Comparison of ENCODE assay signal across 24 cellular contexts in genomic region chr6:148990427-148990826, GRCh38.
DNase-seq lines count a peak whose midpoint lies in the region; ATAC-seq and TF ChIP-seq lines count a peak whose summit lies in the region.
"Had no signal": no experiment of that assay in that cellular context is flagged by ENCODE, and none has a peak within 500 bp of the region (broad histone marks: within the 10 kb centered on the region; RNA-seq: fewer than 3 reads in every experiment).

No MANE protein-coding gene starts in this region.

- H3K4ac ChIP-seq in H9 (ENCODE audit: low read depth, low read length) (no peak overlapping the region), mesenchymal stem cell (ENCODE audit: low read depth in 1 of 2, low read length in 2 of 2) (no peak overlapping the region)

- H2BK20ac ChIP-seq in H9 (ENCODE audit: low read depth, low read length, poor library complexity, severe bottlenecking): no peak overlapping the region

- no peak overlapping the region for H2AK5ac ChIP-seq in H9 (ENCODE audit: insufficient read length, low read length)
- H2AK5ac ChIP-seq in mesenchymal stem cell (ENCODE audit: low read length, severe bottlenecking): no peak overlapping the region

- H3K27ac Mint-ChIP-seq in H9: peak overlapping the region in 1 of 3 experiments; percentile 64; a peak in 2 of 7 replicates
- H3K27ac Mint-ChIP-seq: CD4-positive, alpha-beta memory T cell had no signal

- H3K4me3 ChIP-seq in WERI-Rb-1 (ENCODE audit: low read depth, low read length) (0 out of 2 replicates have a peak overlapping the region, but pooled peaks have one; percentile 5), mesenchymal stem cell (ENCODE audit: insufficient read depth in 1 of 2, low read depth in 1 of 2, low read length in 2 of 2) (no peak overlapping the region), parathyroid adenoma (ENCODE audit: low read depth, low read length) (peak overlapping the region; percentile 23)
- H3K4me3 ChIP-seq: BLaER1, GM12878, PC-9, SJCRH30 had no signal

- peaks cover 15 to 35% (median 27%) of the 10 kb centered on the region in 3 experiments for H3K36me3 Mint-ChIP-seq in H9 (ENCODE audit: insufficient read depth in 1 of 3, low read depth in 3 of 3)

- peaks cover 2% of the 10 kb centered on the region; the same call in 1 of the 2 replicates for H3K79me2 ChIP-seq in H9 (ENCODE audit: insufficient read depth, low read length)
- H3K79me2 ChIP-seq in parathyroid adenoma: no peaks in the 10 kb centered on the region

- no peak overlapping the region for H3K23ac ChIP-seq in H9 (ENCODE audit: insufficient read length, low read depth, low read length)
- H3K23ac ChIP-seq in mesenchymal stem cell (ENCODE audit: low read length in 2 of 2): no peak overlapping the region

- no peak overlapping the region for H3K4me3 Mint-ChIP-seq in H9
- H3K4me3 Mint-ChIP-seq: CD4-positive, alpha-beta memory T cell had no signal

- no peaks in the 10 kb centered on the region for H3K23me2 ChIP-seq in H9 (ENCODE audit: insufficient read length, low read depth, low read length, poor library complexity, severe bottlenecking)

- H3K9ac ChIP-seq in H9 (ENCODE audit: extremely low read depth, insufficient read length, low read length): no peak overlapping the region
- peak overlapping the region; percentile 39 for H3K9ac ChIP-seq in mesenchymal stem cell (ENCODE audit: low read length)
- no peak overlapping the region for H3K9ac ChIP-seq in parathyroid adenoma
- H3K9ac ChIP-seq: BLaER1 had no signal

- H2BK120ac ChIP-seq in H9 (ENCODE audit: low read depth, low read length, poor library complexity, severe bottlenecking): no peak overlapping the region
- H2BK120ac ChIP-seq in mesenchymal stem cell (ENCODE audit: low read depth, low read length): no peak overlapping the region

- H3T11ph ChIP-seq in H9 (ENCODE audit: low read length): no peak overlapping the region

- H4K8ac ChIP-seq in H9 (replicated peaks; ENCODE audit: insufficient read length, low read depth, low read length): no peak overlapping the region
- H4K8ac ChIP-seq in mesenchymal stem cell (ENCODE audit: low read length): no peak overlapping the region

- DNase-seq in H9 (no peak), WERI-Rb-1 (no peak), mesenchymal stem cell (no peak), NCI-H82 (lab: John Stamatoyannopoulos, UW) (no peak), DMS153 treated with DMSO at 0.1 percent for 48 hours (lab: John Stamatoyannopoulos, UW; ENCODE audit: unreplicated experiment) (no peak), T-helper 2 cell (no peak)
- DNase-seq: Calu3; CD4-positive, alpha-beta memory T cell; DMS53; EL; GOT3; KBM-7; NCI-H1105 treated with DMSO at 0.1 percent for 48 hours; NCI-H187; NCI-H2107; NCI-H2227 treated with DMSO at 0.1 percent for 48 hours; NCI-H510A treated with DMSO at 0.1 percent for 48 hours; PC-9; SJCRH30 had no signal

- H2BK15ac ChIP-seq in H9 (ENCODE audit: low read depth, low read length) (no peak overlapping the region), mesenchymal stem cell (ENCODE audit: low read depth, poor library complexity, severe bottlenecking) (no peak overlapping the region)

- no peaks in the 10 kb centered on the region for H4K20me1 ChIP-seq in H9 (ENCODE audit: control insufficient read depth, insufficient read depth, insufficient read length)
- H4K20me1 ChIP-seq: BLaER1 had no signal

- H2BK5ac ChIP-seq in H9 (ENCODE audit: insufficient read length, low read length) (peak overlapping the region; percentile 18), mesenchymal stem cell (ENCODE audit: low read depth, low read length, poor library complexity, severe bottlenecking) (no peak overlapping the region)

- TF ChIP-seq CTCF in H9 (conservative IDR thresholded peaks at IDR 0.05) (no peak), WERI-Rb-1 (IDR thresholded peaks at IDR 0.05; ENCODE audit: low read depth, low read length) (no peak), parathyroid adenoma (IDR thresholded peaks at IDR 0.05) (no peak)

- H3K14ac ChIP-seq in H9 (ENCODE audit: insufficient read depth, low read length) (no peak overlapping the region), mesenchymal stem cell (ENCODE audit: low read length in 2 of 2) (no peak overlapping the region)

- WGBS in H9 (ENCODE audit: extremely low coverage, insufficient read length, low lambda C conversion rate): no CpG with 5 or more reads among the region's 6 CpGs
- 42% methylated on average over 4 of the region's 6 CpGs for WGBS in mesenchymal stem cell

- H4K91ac ChIP-seq in H9 (ENCODE audit: insufficient read length, low read depth, low read length) (no peak overlapping the region), mesenchymal stem cell (ENCODE audit: low read length) (no peak overlapping the region)

- H3K9me3 ChIP-seq in H9 (ENCODE audit: control insufficient read depth, low read depth, low read length): no peaks in the 10 kb centered on the region
- no peaks in the 10 kb centered on the region for H3K9me3 ChIP-seq in WERI-Rb-1 (ENCODE audit: severe bottlenecking)
- H3K9me3 ChIP-seq in mesenchymal stem cell (ENCODE audit: control insufficient read depth, low read length): no peaks in the 10 kb centered on the region
- no peaks in the 10 kb centered on the region for H3K9me3 ChIP-seq in parathyroid adenoma (ENCODE audit: control insufficient read depth, low read length)
- H3K9me3 ChIP-seq: BLaER1 had no signal

- H3K27ac ChIP-seq in H9 (ENCODE audit: insufficient read length, low read depth, low read length): no peak overlapping the region
- H3K27ac ChIP-seq in WERI-Rb-1: no peak overlapping the region
- no peak overlapping the region for H3K27ac ChIP-seq in mesenchymal stem cell (ENCODE audit: low read length, poor library complexity, severe bottlenecking)
- H3K27ac ChIP-seq in parathyroid adenoma: peak overlapping the region; percentile 67
- H3K27ac ChIP-seq: BLaER1, PC-9, SJCRH30 had no signal

- H3K4me1 ChIP-seq in H9 (ENCODE audit: insufficient read depth, low read length): peaks cover 10% of the 10 kb centered on the region
- no peaks in the 10 kb centered on the region for H3K4me1 ChIP-seq in mesenchymal stem cell (ENCODE audit: control insufficient read depth, insufficient read depth, low read depth, low read length)
- peaks cover 11% of the 10 kb centered on the region for H3K4me1 ChIP-seq in parathyroid adenoma
- H3K4me1 ChIP-seq: BLaER1, SJCRH30 had no signal

- H4K5ac ChIP-seq in H9 (ENCODE audit: insufficient read length, low read depth, low read length): no peak overlapping the region

- H2AFZ ChIP-seq in H9 (ENCODE audit: low read length) (no peak overlapping the region), mesenchymal stem cell (ENCODE audit: low read depth, low read length) (no peak overlapping the region), parathyroid adenoma (peak overlapping the region; percentile 64)
- H2AFZ ChIP-seq: PC-9 had no signal

- H3K27me3 ChIP-seq in H9 (ENCODE audit: insufficient read depth, low read length): no peaks in the 10 kb centered on the region
- no peaks in the 10 kb centered on the region for H3K27me3 ChIP-seq in WERI-Rb-1 (ENCODE audit: insufficient read depth, low read depth, severe bottlenecking)
- no peaks in the 10 kb centered on the region for H3K27me3 ChIP-seq in mesenchymal stem cell (ENCODE audit: control insufficient read depth in 1 of 2, insufficient read depth in 1 of 2, low read length in 2 of 2)
- H3K27me3 ChIP-seq in parathyroid adenoma (ENCODE audit: control insufficient read depth, insufficient read depth, low read length): no peaks in the 10 kb centered on the region
- H3K27me3 ChIP-seq: BLaER1, SJCRH30 had no signal

- no peak overlapping the region for H3K56ac ChIP-seq in H9 (ENCODE audit: insufficient read length, low read depth, low read length)

- H3K36me3 ChIP-seq in WERI-Rb-1: no peaks in the 10 kb centered on the region
- peaks cover 0 to 5% of the 10 kb centered on the region in 2 experiments for H3K36me3 ChIP-seq in mesenchymal stem cell (ENCODE audit: control insufficient read depth in 1 of 2, insufficient read depth in 2 of 2, low read depth in 1 of 2, low read length in 2 of 2)
- no peaks in the 10 kb centered on the region for H3K36me3 ChIP-seq in parathyroid adenoma (ENCODE audit: control insufficient read depth, insufficient read depth, low read length)
- H3K36me3 ChIP-seq: BLaER1, SJCRH30 had no signal

- H3K4me2 ChIP-seq in H9 (ENCODE audit: insufficient read depth, insufficient read length, low read length) (no peak overlapping the region), mesenchymal stem cell (ENCODE audit: low read length, poor library complexity, severe bottlenecking) (no peak overlapping the region), parathyroid adenoma (ENCODE audit: low read length) (peak overlapping the region; percentile 60)
- H3K4me2 ChIP-seq: BLaER1, PC-9 had no signal

- peaks cover 34 to 41% of the 10 kb centered on the region in 2 experiments for H3K4me1 Mint-ChIP-seq in H9

- H3K18ac ChIP-seq in H9 (ENCODE audit: insufficient read length, low read depth, low read length) (no peak overlapping the region), mesenchymal stem cell (ENCODE audit: low read depth in 1 of 2, low read length in 2 of 2) (no peak overlapping the region)

- H3K9me3 Mint-ChIP-seq in H9: peaks cover 3 to 12% of the 10 kb centered on the region in 2 experiments; a peak in 4 of 5 replicates

- H2BK12ac ChIP-seq in H9 (ENCODE audit: insufficient read length, low read depth, low read length): no peak overlapping the region
- H2BK12ac ChIP-seq in mesenchymal stem cell (ENCODE audit: low read length in 2 of 2): no peak overlapping the region

- no peaks in the 10 kb centered on the region for H3K79me1 ChIP-seq in H9 (ENCODE audit: insufficient read depth, low read depth, low read length, poor library complexity, severe bottlenecking)
- H3K79me1 ChIP-seq in mesenchymal stem cell (replicated peaks; ENCODE audit: low read length, poor library complexity, severe bottlenecking): no peaks in the 10 kb centered on the region

- 0 out of 2 replicates have a peak, but pooled peaks cover 1% of the 10 kb centered on the region for H3K27me3 Mint-ChIP-seq in H9 (ENCODE audit: low read depth)
- H3K27me3 Mint-ChIP-seq: CD4-positive, alpha-beta memory T cell had no signal

- ATAC-seq in GM21786 (IDR thresholded peaks at IDR 0.05; ENCODE audit: unreplicated experiment): no peak
- ATAC-seq: GM12878, HepG2 had no signal

Comparison
In these comparisons a context has a peak if more than half of its experiments do, and no peak if none do; other contexts are left out.
1. H3K4me3 ChIP-seq: peak in WERI-Rb-1 (single experiment) and parathyroid adenoma (single experiment); none in mesenchymal stem cell (0 of 2).